8 cellular contexts compared by ENCODE assay signal in genomic region chr1:28592314-28593071, GRCh38. TPM values are rescaled to one million over a fixed set of nuclear protein-coding genes. Genes with fewer than 3 reads are reported as not detected.
DNase-seq lines count a peak whose midpoint lies in the region; TF ChIP-seq lines count a peak whose summit lies in the region.

No MANE protein-coding gene starts in this region.

- no peaks in the 10 kb centered on the region for H3K79me2 ChIP-seq in OCI-LY7 (ENCODE audit: insufficient read depth, low read depth, low read length)

- no peaks in the 10 kb centered on the region for H3K36me3 ChIP-seq in OCI-LY7 (ENCODE audit: insufficient read depth, low read length)
- H3K36me3 ChIP-seq in esophagus muscularis mucosa: peaks cover 0 to 4% (median 2%) of the 10 kb centered on the region in 4 donors
- H3K36me3 ChIP-seq in neuronal stem cell (replicated peaks in 1 of 2; ENCODE audit: control insufficient read depth in 2 of 2, insufficient read depth in 2 of 2, low read length in 2 of 2): no peaks in the 10 kb centered on the region

- intact Hi-C loops in OCI-LY7 (cut with micrococcal nuclease; ENCODE audit: unreplicated experiment): no loop called here
- intact Hi-C loops in esophagus muscularis mucosa (cut with DNase I): no loop called here

- H4K20me1 ChIP-seq in OCI-LY7 (ENCODE audit: insufficient read depth, low read length): no peaks in the 10 kb centered on the region

- 17% methylated on average over 8 of the region's 81 CpGs for WGBS in esophagus muscularis mucosa
- no CpG with 5 or more reads among the region's 81 CpGs for WGBS in neuronal stem cell (ENCODE audit: extremely low coverage in 2 of 2, insufficient read length in 2 of 2, insufficient replicate concordance in 1 of 2), 2 donors

- peak overlapping the region; percentile 75 for H2BK15ac ChIP-seq in neuronal stem cell (ENCODE audit: low read length)

- H3K4me3 ChIP-seq in OCI-LY7 (ENCODE audit: low read depth, low read length, poor library complexity, severe bottlenecking) (no peak overlapping the region), esophagus muscularis mucosa (peak overlapping the region; percentile 59 to 65 (median 62)), neuronal stem cell (ENCODE audit: low read length in 2 of 2) (peak overlapping the region; percentile 33 to 83)

- peak overlapping the region; percentile 73 for H2BK12ac ChIP-seq in neuronal stem cell (ENCODE audit: low read length)

- H3K9me3 ChIP-seq in OCI-LY7 (ENCODE audit: low read length): no peaks in the 10 kb centered on the region
- H3K9me3 ChIP-seq in esophagus muscularis mucosa: no peaks in the 10 kb centered on the region
- peaks cover 0 to 2% of the 10 kb centered on the region in 2 donors for H3K9me3 ChIP-seq in neuronal stem cell (replicated peaks in 1 of 2; ENCODE audit: control insufficient read depth in 2 of 2, insufficient read depth in 1 of 2, low read depth in 1 of 2, low read length in 2 of 2)

- no peak overlapping the region for H2BK120ac ChIP-seq in neuronal stem cell (ENCODE audit: low read depth, low read length)

- peak overlapping the region; percentile 81 for H3K9ac ChIP-seq in neuronal stem cell (ENCODE audit: low read depth, low read length, poor library complexity)

- H3K79me1 ChIP-seq in neuronal stem cell (ENCODE audit: low read depth, low read length): no peaks in the 10 kb centered on the region

- H3K27me3 ChIP-seq in esophagus muscularis mucosa (no peaks in the 10 kb centered on the region), neuronal stem cell (ENCODE audit: control insufficient read depth in 3 of 3, insufficient read depth in 3 of 3, low read depth in 1 of 3, low read length in 3 of 3) (peaks cover 0 to 11% (median 0%) of the 10 kb centered on the region in 3 experiments)

- TF ChIP-seq CTCF in OCI-LY7 (conservative IDR thresholded peaks at IDR 0.05; ENCODE audit: low read length): no peak
- peak in 1 of 3 experiments; percentile 6 for TF ChIP-seq CTCF in esophagus muscularis mucosa (IDR thresholded peaks at IDR 0.05)

- H3K4me2 ChIP-seq in OCI-LY7 (ENCODE audit: low read length) (peak overlapping the region; percentile 44; the same call in 1 of the 2 replicates), neuronal stem cell (ENCODE audit: insufficient read depth, low read length, poor library complexity, severe bottlenecking) (peak overlapping the region; percentile 83)

- no peak overlapping the region for H3K27ac ChIP-seq in OCI-LY7 (ENCODE audit: low read depth, low read length, poor library complexity, severe bottlenecking)
- peak overlapping the region in 3 of 4 donors; percentile 18 to 53 (median 22) for H3K27ac ChIP-seq in esophagus muscularis mucosa (replicated peaks in 1 of 4)
- no peak overlapping the region for H3K27ac ChIP-seq in neuronal stem cell (replicated peaks; ENCODE audit: low read length)

- peak; percentile 7 for DNase-seq in NOMO-1 treated with DMSO at 0.1 percent for 48 hours (lab: John Stamatoyannopoulos, UW; ENCODE audit: unreplicated experiment)
- DNase-seq in NOMO-1 treated with dmso at 0.1 percent for 144 hours (lab: John Stamatoyannopoulos, UW; ENCODE audit: unreplicated experiment): no peak
- DNase-seq in OCI-LY7 (ENCODE audit: low spot score): no peak
- DNase-seq in esophagus muscularis mucosa (ENCODE audit: extremely low spot score): no peak
- peak; percentile 35 for DNase-seq in neuronal stem cell (ENCODE audit: low spot score)
- no peak for DNase-seq in NK-92 treated with Interleukin-12 subunit alpha and Interleukin-12 subunit beta, amount 100 ng/mL, for 24 hours (lab: John Stamatoyannopoulos, UW)
- no peak for DNase-seq in activated gamma-delta T cell (lab: John Stamatoyannopoulos, UW)
- no peak for DNase-seq in stimulated activated CD8-positive, alpha-beta memory T cell treated with anti-CD3 and anti-CD28 coated beads, Interleukin-4, amount 100 ng/mL, for 48 hours

- peak overlapping the region; percentile 94 for H3K18ac ChIP-seq in neuronal stem cell (ENCODE audit: low read length)

- no peak overlapping the region for H3K4ac ChIP-seq in neuronal stem cell (ENCODE audit: low read length)

- POLR2A ChIA-PET in OCI-LY7 (lab: Charles Lee): interaction anchor here (0.5 to 1.6 kb wide), 2 partner anchors 10 to 33 kb away, joined by 3 read pairs; no protein-coding TSS in a partner anchor

- H3K9me2 ChIP-seq in OCI-LY7 (ENCODE audit: insufficient read depth, low read length): no peaks in the 10 kb centered on the region

- no TSS peak for BruUV-seq in OCI-LY7 (replicated peaks; lab: Mats Ljungman, UMichigan)

- CTCF ChIA-PET in OCI-LY7 (lab: Charles Lee; ENCODE audit: unreplicated experiment): interaction anchor here (0.6 kb wide), 1 partner anchor 11 kb away, joined by 3 read pairs; no protein-coding TSS in a partner anchor

- peak overlapping the region; percentile 65 for H4K8ac ChIP-seq in neuronal stem cell (ENCODE audit: low read depth, low read length)

- no peak for TF ChIP-seq POLR2A in esophagus muscularis mucosa (IDR thresholded peaks at IDR 0.05; ENCODE audit: low read depth)

- H2BK5ac ChIP-seq in neuronal stem cell (ENCODE audit: low read length): peak overlapping the region; percentile 93

- peak overlapping the region; percentile 88 for H2AK5ac ChIP-seq in neuronal stem cell (ENCODE audit: low read depth, low read length)

- no peak for TF ChIP-seq EP300 in esophagus muscularis mucosa (IDR thresholded peaks at IDR 0.05)

- peak overlapping the region; percentile 97 for H3K14ac ChIP-seq in neuronal stem cell (ENCODE audit: low read length)

- no peak overlapping the region for H4K91ac ChIP-seq in neuronal stem cell (ENCODE audit: low read depth, low read length, poor library complexity)

- peaks cover under 1% of the 10 kb centered on the region for H3K4me1 ChIP-seq in OCI-LY7 (ENCODE audit: insufficient read depth, low read length, poor library complexity, severe bottlenecking)
- peaks cover 0 to 19% (median 16%) of the 10 kb centered on the region in 4 donors for H3K4me1 ChIP-seq in esophagus muscularis mucosa
- peaks cover 2 to 4% of the 10 kb centered on the region in 2 donors for H3K4me1 ChIP-seq in neuronal stem cell (ENCODE audit: control insufficient read depth in 2 of 2, insufficient read depth in 1 of 2, low read depth in 1 of 2, low read length in 2 of 2)

- no peak overlapping the region for H3K23ac ChIP-seq in neuronal stem cell (ENCODE audit: low read depth, low read length, poor library complexity)

- H2AFZ ChIP-seq in OCI-LY7 (ENCODE audit: low read length) (no peak overlapping the region), neuronal stem cell (ENCODE audit: low read length) (peak overlapping the region; percentile 78)

RNA-seq across cellular contexts. Expression of gene RAB42, which starts 0.4 kb away (rescaled TPM):
- total RNA-seq in OCI-LY7 (2014; rRNA removed; shearing (Covaris generic)): not detected in 2 replicates
- not detected in 2 replicates for total RNA-seq in OCI-LY7 (2022)
- 1 to 10 TPM in 3 of 4 donors, under 1 TPM in 1; 0.98 to 4.0 (median 2.9) TPM for total RNA-seq in esophagus muscularis mucosa
- polyA plus RNA-seq in neuronal stem cell (2013, experiment 1 of 2): 5.1 TPM
- 5.1 TPM for polyA plus RNA-seq in neuronal stem cell (2013, experiment 2 of 2)

RNA-seq across cellular contexts. Expression of gene TRNAU1AP, which starts 39.6 kb away (rescaled TPM):
- total RNA-seq in OCI-LY7 (2014; rRNA removed; shearing (Covaris generic)): 30.6 and 39.6 TPM in 2 replicates
- total RNA-seq in OCI-LY7 (2022) (41.8 and 47.7 TPM in 2 replicates), esophagus muscularis mucosa (10 to 100 TPM; 19.4 to 34.1 (median 23.2) TPM)
- polyA plus RNA-seq in neuronal stem cell (2013, experiment 1 of 2): 27.6 TPM
- polyA plus RNA-seq in neuronal stem cell (2013, experiment 2 of 2): 26.0 TPM

RNA-seq across cellular contexts. Expression of gene TAF12, which starts 50.4 kb away (rescaled TPM):
- total RNA-seq in OCI-LY7 (2014; rRNA removed; shearing (Covaris generic)): 30.1 and 31.0 TPM in 2 replicates
- total RNA-seq in OCI-LY7 (2022) (32.4 and 34.9 TPM in 2 replicates), esophagus muscularis mucosa (10 to 100 TPM; 16.1 to 17.6 (median 17.1) TPM)
- 46.1 TPM for polyA plus RNA-seq in neuronal stem cell (2013, experiment 1 of 2)
- 45.9 TPM for polyA plus RNA-seq in neuronal stem cell (2013, experiment 2 of 2)

RNA-seq across cellular contexts. Expression of gene RNU11, which starts 55.9 kb away (rescaled TPM):
- total RNA-seq in OCI-LY7 (2014; rRNA removed; shearing (Covaris generic)): not detected in 2 replicates
- not detected in 2 replicates for total RNA-seq in OCI-LY7 (2022)
- not detected for total RNA-seq in esophagus muscularis mucosa
- not detected for polyA plus RNA-seq in neuronal stem cell (2013, experiment 1 of 2)
- not detected for polyA plus RNA-seq in neuronal stem cell (2013, experiment 2 of 2)

Comparison
In these comparisons a context has a peak if more than half of its experiments do, and no peak if none do; other contexts are left out.
1. DNase-seq: peak in NOMO-1 treated with DMSO at 0.1 percent for 48 hours (single experiment) and neuronal stem cell (single experiment); none in NOMO-1 treated with dmso at 0.1 percent for 144 hours (single experiment), OCI-LY7 (single experiment), esophagus muscularis mucosa (single experiment), NK-92 treated with Interleukin-12 subunit alpha and Interleukin-12 subunit beta, amount 100 ng/mL, for 24 hours (single experiment), activated gamma-delta T cell (single experiment) and stimulated activated CD8-positive, alpha-beta memory T cell treated with anti-CD3 and anti-CD28 coated beads, Interleukin-4, amount 100 ng/mL, for 48 hours (single experiment).
2. H3K27ac ChIP-seq: peak in esophagus muscularis mucosa (3 of 4); none in OCI-LY7 (single experiment) and neuronal stem cell (single experiment).